8 cellular contexts compared by ENCODE assay signal in the genomic region with DNA sequence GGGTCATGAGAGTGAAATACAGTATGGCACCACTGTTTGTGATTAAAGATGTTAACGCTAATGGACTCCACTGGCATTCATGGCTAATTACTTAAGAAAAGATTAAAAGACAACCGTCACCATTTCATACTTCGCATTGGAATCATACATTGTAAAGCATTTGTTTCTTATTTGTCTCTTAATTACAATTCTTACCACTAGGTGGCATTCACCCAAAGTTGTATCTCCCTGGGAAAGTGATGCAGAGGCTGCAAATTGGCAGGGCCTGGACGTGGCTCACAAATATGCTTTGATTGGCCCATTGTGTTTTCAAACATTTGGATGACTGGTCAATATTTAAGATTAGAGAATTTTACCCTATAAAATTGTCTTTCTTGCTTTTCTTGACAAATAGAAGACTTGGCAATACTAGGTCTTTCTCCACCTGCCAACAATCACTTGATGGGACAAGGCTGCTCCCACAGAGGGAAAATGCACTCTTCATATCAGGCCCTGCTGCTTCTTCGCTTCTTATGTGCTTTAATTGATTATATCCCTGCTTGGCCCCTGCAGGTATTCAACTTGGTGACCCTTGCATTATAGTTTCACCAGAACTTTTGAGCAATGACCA.
DNase-seq lines count a peak whose midpoint lies in the region; ATAC-seq and TF ChIP-seq lines count a peak whose summit lies in the region.

No MANE protein-coding gene starts in this region.

- H3K4me3 Mint-ChIP-seq in endothelial cell (ENCODE audit: unreplicated experiment): no peak overlapping the region

- H3K4me3 ChIP-seq in MM.1S (ENCODE audit: low read length): no peak overlapping the region

- peak; percentile 64 for TF ChIP-seq CTCF in MM.1S (IDR thresholded peaks at IDR 0.05; ENCODE audit: low read length)
- peak; percentile 87 for TF ChIP-seq CTCF in endothelial cell (IDR thresholded peaks at IDR 0.05; ENCODE audit: unreplicated experiment)

- ATAC-seq in GM19452 (IDR thresholded peaks at IDR 0.05; ENCODE audit: unreplicated experiment) (peak; percentile 70), HG03354 (IDR thresholded peaks at IDR 0.05; ENCODE audit: poor library complexity, severe bottlenecking, unreplicated experiment) (no peak)

- no peaks in the 10 kb centered on the region for H3K4me1 ChIP-seq in MM.1S (ENCODE audit: low read length)

- H3K9me2 ChIP-seq in MM.1S (replicated peaks; ENCODE audit: insufficient read depth, low read length): no peaks in the 10 kb centered on the region

- no peaks in the 10 kb centered on the region for H3K27me3 Mint-ChIP-seq in endothelial cell (ENCODE audit: unreplicated experiment)

- H3K27me3 ChIP-seq in MM.1S (replicated peaks; ENCODE audit: insufficient read depth, low read length): no peaks in the 10 kb centered on the region

- H3F3A ChIP-seq in MM.1S (ENCODE audit: insufficient read depth, low read length): no peaks in the 10 kb centered on the region

- H3K9me3 ChIP-seq in MM.1S (replicated peaks; ENCODE audit: insufficient read depth, low read length): no peaks in the 10 kb centered on the region

- H3K4me2 ChIP-seq in MM.1S (ENCODE audit: low read depth, low read length): no peak overlapping the region

- H3K79me2 ChIP-seq in MM.1S (ENCODE audit: low read length): no peaks in the 10 kb centered on the region

- no peak overlapping the region for H3K27ac ChIP-seq in MM.1S (ENCODE audit: low read length)

- no peak overlapping the region for H2AFZ ChIP-seq in MM.1S (ENCODE audit: low read length)

- no peaks in the 10 kb centered on the region for H3K9me3 Mint-ChIP-seq in endothelial cell (ENCODE audit: unreplicated experiment)

- no peak overlapping the region for H3K27ac Mint-ChIP-seq in endothelial cell (ENCODE audit: unreplicated experiment)

- peaks cover 9% of the 10 kb centered on the region for H3K4me1 Mint-ChIP-seq in endothelial cell (ENCODE audit: unreplicated experiment)

- H3K9ac ChIP-seq in MM.1S (ENCODE audit: low read length): no peak overlapping the region

- no peaks in the 10 kb centered on the region for H3K36me3 ChIP-seq in MM.1S (replicated peaks; ENCODE audit: insufficient read depth, low read length)

- DNase-seq in DMS153 (lab: John Stamatoyannopoulos, UW) (peak; percentile 20), MM.1S (peak; percentile 63), SIG-M5 treated with dmso at 0.1 percent for 504 hours (lab: John Stamatoyannopoulos, UW; ENCODE audit: unreplicated experiment) (peak; percentile 61), endothelial cell (ENCODE audit: low spot score) (no peak), middle frontal gyrus (ENCODE audit: extremely low spot score, low spot score) (peak; percentile 10), ecto neural progenitor cell (ENCODE audit: low spot score) (no peak)

- H4K20me1 ChIP-seq in MM.1S (ENCODE audit: insufficient read depth, low read length): no peaks in the 10 kb centered on the region

- H3K36me3 Mint-ChIP-seq in endothelial cell (ENCODE audit: low read depth, unreplicated experiment): no peaks in the 10 kb centered on the region

Comparison
In these comparisons a context has a peak if more than half of its experiments do, and no peak if none do; other contexts are left out.
1. DNase-seq: peak in DMS153 (single experiment), MM.1S (single experiment), SIG-M5 treated with dmso at 0.1 percent for 504 hours (single experiment) and middle frontal gyrus (single experiment); none in endothelial cell (single experiment) and ecto neural progenitor cell (single experiment).